In the genomic region with DNA sequence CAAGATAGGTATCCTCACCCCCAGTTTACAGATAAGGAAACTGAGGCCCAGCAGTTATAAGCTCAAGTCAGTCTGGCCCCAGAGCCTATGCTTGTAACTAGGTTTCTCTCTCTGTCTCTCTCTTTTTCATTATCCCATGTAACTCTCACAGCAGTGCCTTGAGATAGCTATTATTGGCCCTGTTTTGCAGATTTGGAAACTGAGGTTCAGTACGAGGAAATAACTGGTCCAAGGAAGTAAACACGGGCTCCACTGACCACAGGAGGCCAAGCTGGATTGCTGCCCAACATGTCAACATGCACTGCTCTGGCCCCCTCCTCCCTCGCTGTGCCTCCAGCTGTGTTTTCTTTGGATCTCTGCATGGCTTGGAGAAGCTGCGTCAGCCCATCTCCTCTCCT, we compare ENCODE assay signal across 15 cellular contexts. TPM values are rescaled to one million over a fixed set of nuclear protein-coding genes. Genes with fewer than 3 reads are reported as not detected.
A peak's percentile ranks its signal among the peaks of the same experiment; 100 is the strongest.
DNase-seq lines count a peak whose midpoint lies in the region; ATAC-seq and TF ChIP-seq lines count a peak whose summit lies in the region.
"Had no signal": no experiment of that assay in that cellular context is flagged by ENCODE, and none has a peak within 500 bp of the region (broad histone marks: within the 10 kb centered on the region; RNA-seq: fewer than 3 reads in every experiment).

No MANE protein-coding gene starts in this region.

- H3K4me1 Mint-ChIP-seq in osteocyte (ENCODE audit: unreplicated experiment) (peaks cover 58% of the 10 kb centered on the region), natural killer cell (peaks cover 0 to 2% of the 10 kb centered on the region in 2 donors)
- H3K4me1 Mint-ChIP-seq: central memory CD8-positive, alpha-beta T cell had no signal

- peak; percentile 81 for ATAC-seq in Right ventricle myocardium inferior
- no peak for ATAC-seq in natural killer cell
- ATAC-seq: T-cell had no signal

- DNase-seq in Right ventricle myocardium inferior (ENCODE audit: missing footprints) (peak; percentile 89), cardiac septum (ENCODE audit: low spot score) (no peak), fibroblast of villous mesenchyme (ENCODE audit: low read depth) (peak; percentile 84), osteocyte (ENCODE audit: extremely low spot score, unreplicated experiment) (peak; percentile 88), T1000 (lab: John Stamatoyannopoulos, UW) (no peak), HPDE6-E6E7 (ENCODE audit: extremely low spot score) (no peak), natural killer cell (no peak)
- DNase-seq in stimulated activated CD8-positive, alpha-beta memory T cell treated with anti-CD3 and anti-CD28 coated beads, Interleukin-4, amount 100 ng/mL, for 48 hours = no peak
- DNase-seq: DND-41, Kasumi-1, NCI-H526, nucleus accumbens, T-cell had no signal

- peak overlapping the region; percentile 54 for H3K4me3 Mint-ChIP-seq in osteocyte (ENCODE audit: unreplicated experiment)
- no peak overlapping the region for H3K4me3 Mint-ChIP-seq in natural killer cell
- H3K4me3 Mint-ChIP-seq: central memory CD8-positive, alpha-beta T cell; T-cell had no signal

- no peaks in the 10 kb centered on the region for H3K27me3 Mint-ChIP-seq in osteocyte (ENCODE audit: unreplicated experiment)
- peaks cover 21 to 30% of the 10 kb centered on the region in 2 donors for H3K27me3 Mint-ChIP-seq in natural killer cell (ENCODE audit: low read depth in 2 of 2)

- no peaks in the 10 kb centered on the region for H3K36me3 Mint-ChIP-seq in osteocyte (ENCODE audit: unreplicated experiment)
- H3K36me3 Mint-ChIP-seq in natural killer cell = no peaks in the 10 kb centered on the region
- H3K36me3 Mint-ChIP-seq: T-cell had no signal

- intact Hi-C loops in Right ventricle myocardium inferior (cut with DNase I) (no loop called here), cardiac septum (cut with DNase I) (no loop called here), natural killer cell (cut with micrococcal nuclease) (no loop called here)

- H3K4me3 ChIP-seq in fibroblast of villous mesenchyme (ENCODE audit: low read depth, low read length) = no peak overlapping the region
- H3K4me3 ChIP-seq: A549 had no signal

- TF ChIP-seq CTCF in fibroblast of villous mesenchyme (IDR thresholded peaks at IDR 0.05; ENCODE audit: insufficient read depth, low read depth, low read length) (no peak), osteocyte (IDR thresholded peaks at IDR 0.05) (no peak), natural killer cell (IDR thresholded peaks at IDR 0.05) (no peak)

- no peaks in the 10 kb centered on the region for H3K9me3 Mint-ChIP-seq in osteocyte (ENCODE audit: unreplicated experiment)
- no peaks in the 10 kb centered on the region for H3K9me3 Mint-ChIP-seq in natural killer cell
- H3K9me3 Mint-ChIP-seq: central memory CD8-positive, alpha-beta T cell; T-cell had no signal

- H3K27ac Mint-ChIP-seq in osteocyte (ENCODE audit: unreplicated experiment) (peak overlapping the region; percentile 85), natural killer cell (no peak overlapping the region)
- H3K27ac Mint-ChIP-seq: T-cell had no signal

RNA-seq across cellular contexts. Expression of a gene that starts 7.6 kb away (rescaled TPM):
- total RNA-seq in Right ventricle myocardium inferior (156 TPM), cardiac septum (37.1 TPM), fibroblast of villous mesenchyme (10.4 and 14.8 TPM in 2 replicates), osteocyte (195 and 211 TPM in 2 replicates), natural killer cell (1 to 10 TPM in 2 of 3 donors, under 1 TPM in 1; 0.63 to 3.5 (median 3.2) TPM)

RNA-seq across cellular contexts. Expression of a gene that starts 14.9 kb away (rescaled TPM):
- total RNA-seq in Right ventricle myocardium inferior (22.5 TPM), cardiac septum (30.2 TPM), fibroblast of villous mesenchyme (9.1 and 15.8 TPM in 2 replicates), osteocyte (34.6 and 42.1 TPM in 2 replicates), natural killer cell (10 to 100 TPM; 72.0 to 85.1 (median 73.3) TPM)

RNA-seq across cellular contexts. Expression of a gene that starts 28.4 kb away (rescaled TPM):
- total RNA-seq in Right ventricle myocardium inferior (113 TPM), cardiac septum (111 TPM), fibroblast of villous mesenchyme (60.9 and 61.3 TPM in 2 replicates), osteocyte (310 and 318 TPM in 2 replicates), natural killer cell (100 to 1,000 TPM in 1 of 3 donors, 10 to 100 TPM in 2; 72.8 to 108 (median 86.8) TPM)

RNA-seq across cellular contexts. Expression of a gene that starts 28.5 kb away (rescaled TPM):
- total RNA-seq in Right ventricle myocardium inferior (5.0 TPM), cardiac septum (7.6 TPM), fibroblast of villous mesenchyme (3.9 and 5.2 TPM in 2 replicates), osteocyte (7.3 and 7.4 TPM in 2 replicates), natural killer cell (1 to 10 TPM in 2 of 3 donors, under 1 TPM in 1; 0.89 to 1.4 (median 1.4) TPM)

RNA-seq across cellular contexts. Expression of a gene that starts 32.1 kb away (rescaled TPM):
- total RNA-seq in Right ventricle myocardium inferior (2.0 TPM), cardiac septum (3.3 TPM), fibroblast of villous mesenchyme (0.43 and 1.3 TPM in 2 replicates), osteocyte (2.9 TPM in 2 replicates), natural killer cell (1 to 10 TPM in 1 of 3 donors, not detected in 2; 1.2 TPM)

Comparison
In these comparisons a context has a peak if more than half of its experiments do, and no peak if none do; other contexts are left out.
1. DNase-seq: peak in Right ventricle myocardium inferior (single experiment), fibroblast of villous mesenchyme (single experiment) and osteocyte (single experiment); none in cardiac septum (single experiment), T1000 (single experiment), HPDE6-E6E7 (single experiment), natural killer cell (single experiment) and stimulated activated CD8-positive, alpha-beta memory T cell treated with anti-CD3 and anti-CD28 coated beads, Interleukin-4, amount 100 ng/mL, for 48 hours (single experiment).